ENCODE assay signal across 8 cellular contexts in the genomic region with DNA sequence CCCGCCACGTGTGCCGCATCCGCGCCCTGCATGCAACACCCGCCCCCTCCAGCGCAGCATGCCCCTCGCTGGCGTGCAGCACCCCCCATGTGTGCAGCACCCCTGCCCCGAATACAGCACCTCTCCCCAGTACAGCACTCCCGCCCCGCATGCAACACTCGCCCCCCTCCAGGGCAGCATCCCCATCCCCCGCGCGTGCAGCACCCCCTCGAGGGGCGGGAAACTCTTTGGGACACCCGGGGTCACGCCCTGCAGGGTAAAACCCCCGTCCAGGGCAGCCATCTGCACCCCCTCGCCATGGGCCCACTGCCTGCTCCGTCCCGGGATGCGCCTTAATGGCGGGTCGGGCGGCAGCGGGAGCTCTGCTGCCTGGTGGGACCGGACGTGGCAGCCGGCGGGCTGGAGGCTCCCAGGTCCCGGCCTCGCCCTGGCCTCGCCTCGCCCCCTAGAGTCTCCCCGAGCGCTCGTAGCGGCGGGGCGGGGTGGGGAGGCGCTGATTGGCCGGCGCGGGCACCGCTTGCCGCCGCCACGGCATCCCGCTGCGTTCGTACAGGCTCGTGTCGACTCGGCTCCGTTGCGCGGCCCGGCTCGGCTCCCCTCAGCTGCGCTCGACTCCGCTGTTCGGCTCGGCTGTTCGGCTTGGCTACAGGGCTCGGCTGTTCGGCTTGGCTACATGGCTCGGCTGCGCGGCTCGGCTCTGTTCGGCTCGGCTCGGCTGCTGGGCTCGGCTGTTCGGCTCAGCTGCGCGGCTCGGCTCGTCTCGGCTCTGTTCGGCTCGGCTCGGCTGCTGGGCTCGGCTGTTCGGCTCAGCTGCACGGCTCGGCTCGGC. TPM values are rescaled to one million over a fixed set of nuclear protein-coding genes. Genes with fewer than 3 reads are reported as not detected.
DNase-seq lines count a peak whose midpoint lies in the region; FAIRE-seq and TF ChIP-seq lines count a peak whose summit lies in the region.

No MANE protein-coding gene starts in this region.

- 0 to 5% (median 1%) methylated on average over 4 to 92 of the region's 92 CpGs for WGBS in stomach, 5 donors

- no peak overlapping the region for H3K27ac ChIP-seq in neural progenitor cell
- H3K27ac ChIP-seq in stomach, result peak overlapping the region in 4 of 5 donors; percentile 57 to 84 (median 64)

- H2AFZ ChIP-seq in neural progenitor cell (replicated peaks), result peak overlapping the region; percentile 74

- peaks cover 15% of the 10 kb centered on the region for H3K27me3 Mint-ChIP-seq in neural progenitor cell (ENCODE audit: insufficient read depth, low read depth)

- H4K20me1 ChIP-seq in neural progenitor cell (ENCODE audit: low read depth), result peaks cover 17% of the 10 kb centered on the region

- H3K4me1 ChIP-seq in neural progenitor cell (peaks cover 4% of the 10 kb centered on the region), stomach (peaks cover 14 to 24% (median 18%) of the 10 kb centered on the region in 4 donors)

- TF ChIP-seq CTCF in LNCaP clone FGC (IDR thresholded peaks at IDR 0.05; ENCODE audit: control insufficient read depth, extremely low read depth, insufficient read depth), result peak; percentile 30; the same call in 1 of the 2 replicates
- TF ChIP-seq CTCF in neural progenitor cell (IDR thresholded peaks at IDR 0.05), result peak; percentile 20
- no peak for TF ChIP-seq CTCF in stomach (IDR thresholded peaks at IDR 0.05)

- peak overlapping the region; percentile 78 for H3K4me3 Mint-ChIP-seq in neural progenitor cell

- H3K9me3 Mint-ChIP-seq in neural progenitor cell, result peaks cover 8% of the 10 kb centered on the region

- no peak for TF ChIP-seq EP300 in stomach (IDR thresholded peaks at IDR 0.05)

- no peaks in the 10 kb centered on the region for H3K36me3 ChIP-seq in neural progenitor cell
- no peaks in the 10 kb centered on the region for H3K36me3 ChIP-seq in stomach

- H3K27me3 ChIP-seq in neural progenitor cell (peaks cover 37% of the 10 kb centered on the region), stomach (peaks cover 13 to 57% (median 38%) of the 10 kb centered on the region in 3 donors)

- FAIRE-seq in frontal cortex (lab: Jason Lieb, UNC), result no peak

- intact Hi-C loops in stomach (cut with DNase I; ENCODE audit: low total_unique reads), result no loop called here

- H3K4me1 Mint-ChIP-seq in neural progenitor cell, result peaks cover 14% of the 10 kb centered on the region

- H3K36me3 Mint-ChIP-seq in neural progenitor cell, result peaks cover 11% of the 10 kb centered on the region

- H3F3A ChIP-seq in neural progenitor cell (ENCODE audit: low read depth), result peaks cover 19% of the 10 kb centered on the region

- TF ChIP-seq POLR2A in stomach (IDR thresholded peaks at IDR 0.05), result no peak

- peak; percentile 99 for DNase-seq in DMS53 (lab: John Stamatoyannopoulos, UW)
- DNase-seq in GOT3 (lab: John Stamatoyannopoulos, UW), result peak; percentile 63
- DNase-seq in LNCaP clone FGC (ENCODE audit: low read depth), result peak; percentile 81
- peak; percentile 1 for DNase-seq in SHP77 treated with DMSO at 0.1 percent for 48 hours (lab: John Stamatoyannopoulos, UW)
- DNase-seq in activated naive CD4-positive, alpha-beta T cell treated with Interleukin-2 at 50 U/mL for 16 hours, result peak; percentile 97
- peak; percentile 97 to 98 for DNase-seq in frontal cortex (ENCODE audit: low spot score in 2 of 2)
- peak; percentile 99 for DNase-seq in neural progenitor cell (ENCODE audit: low spot score)
- DNase-seq in stomach, result peak; percentile 97

- no peak overlapping the region for H3K9ac ChIP-seq in neural progenitor cell

- peaks cover 23% of the 10 kb centered on the region for H3K79me2 ChIP-seq in neural progenitor cell (ENCODE audit: low read depth)

- peak overlapping the region; percentile 85 for H3K4me2 ChIP-seq in neural progenitor cell

- H3K27ac Mint-ChIP-seq in neural progenitor cell, result no peak overlapping the region

- H3K4me3 ChIP-seq in LNCaP clone FGC (ENCODE audit: low read depth, low read length) (peak overlapping the region; percentile 52), neural progenitor cell (peak overlapping the region; percentile 54), stomach (peak overlapping the region; percentile 47 to 59 (median 52))

- H3K9me3 ChIP-seq in neural progenitor cell (ENCODE audit: low read depth) (no peaks in the 10 kb centered on the region), stomach (no peaks in the 10 kb centered on the region)

RNA-seq across cellular contexts. Expression of gene BRSK2, which starts 0.4 kb away (rescaled TPM):
- 35.9 TPM for total RNA-seq in frontal cortex
- total RNA-seq in neural progenitor cell (ENCODE audit: low replicate concordance), result 8.2 and 13.8 TPM in 2 replicates
- 1 to 10 TPM in 2 of 5 donors, not detected in 3; 1.8 TPM for total RNA-seq in stomach
- 1 to 10 TPM; 1.8 to 6.9 (median 3.2) TPM for polyA plus RNA-seq in stomach

Comparison
In these comparisons a context has a peak if more than half of its experiments do, and no peak if none do; other contexts are left out.
1. DNase-seq: peak in every context shown above with its lines; median percentile 99 in DMS53; 99 in neural progenitor cell; 98 in frontal cortex; 97 in activated naive CD4-positive, alpha-beta T cell treated with Interleukin-2 at 50 U/mL for 16 hours; 97 in stomach; 81 in LNCaP clone FGC; 63 in GOT3; 1 in SHP77 treated with DMSO at 0.1 percent for 48 hours.
2. CTCF ChIP-seq: peak in LNCaP clone FGC (single experiment) and neural progenitor cell (single experiment); none in stomach (0 of 7).
3. Peak in every context shown above with its lines, with median percentiles within 50 percentile points of each other: H3K4me3 ChIP-seq.